In genomic region chr4:13102344-13102743, GRCh38 we compare ENCODE assay signal across 32 cellular contexts.
"Had no signal": no experiment of that assay in that cellular context is flagged by ENCODE, and none has a peak within 500 bp of the region (broad histone marks: within the 10 kb centered on the region; RNA-seq: fewer than 3 reads in every experiment).

No MANE protein-coding gene starts in this region.

- H3K4me3 Mint-ChIP-seq: activated CD4-positive, alpha-beta memory T cell treated with anti-CD3 and anti-CD28 coated beads, Interleukin-2, amount 10 ng/mL, durations not matched to agents 7 days and 5 days; activated CD4-positive, alpha-beta T cell treated with anti-CD3 and anti-CD28 coated beads, Interleukin-2, amount 10 ng/mL, durations not matched to agents 7 days and 5 days; activated CD8-positive, alpha-beta memory T cell treated with anti-CD3 and anti-CD28 coated beads, Interleukin-2, amount 10 ng/mL, durations not matched to agents 7 days and 5 days; activated naive CD4-positive, alpha-beta T cell treated with anti-CD3 and anti-CD28 coated beads, Interleukin-2, amount 50 U/mL, for 24 hours; activated naive CD8-positive, alpha-beta T cell treated with anti-CD3 and anti-CD28 coated beads, Interleukin-2, amount 50 U/mL, for 24 hours; effector memory CD8-positive, alpha-beta T cell; immature natural killer cell; mesothelial cell of epicardium; naive B cell; neural crest cell; stimulated activated memory B cell treated with anti-CD40 and anti-IgM and Interleukin-4, amounts not matched to agents 10 μg/mL and 1 μg/mL and 100 μg/mL, for 72 hours; stimulated activated naive CD8-positive, alpha-beta T cell treated with anti-CD3 and anti-CD28 coated beads, Interleukin-15, amount 100 ng/mL, for 72 hours; T-helper 17 cell had no signal

- H3K4me1 Mint-ChIP-seq: activated CD4-positive, alpha-beta memory T cell treated with anti-CD3 and anti-CD28 coated beads, Interleukin-2, amount 10 ng/mL, durations not matched to agents 7 days and 5 days; activated CD4-positive, alpha-beta T cell treated with anti-CD3 and anti-CD28 coated beads, Interleukin-2, amount 10 ng/mL, durations not matched to agents 7 days and 5 days; activated CD8-positive, alpha-beta memory T cell treated with anti-CD3 and anti-CD28 coated beads, Interleukin-2, amount 10 ng/mL, durations not matched to agents 7 days and 5 days; activated naive CD4-positive, alpha-beta T cell treated with anti-CD3 and anti-CD28 coated beads, Interleukin-2, amount 50 U/mL, for 24 hours; activated naive CD8-positive, alpha-beta T cell treated with anti-CD3 and anti-CD28 coated beads, Interleukin-2, amount 50 U/mL, for 24 hours; immature natural killer cell; mesothelial cell of epicardium; naive B cell; neural crest cell; stimulated activated memory B cell treated with anti-CD40 and anti-IgM and Interleukin-4, amounts not matched to agents 10 μg/mL and 1 μg/mL and 100 μg/mL, for 72 hours; stimulated activated naive CD8-positive, alpha-beta T cell treated with anti-CD3 and anti-CD28 coated beads, Interleukin-15, amount 100 ng/mL, for 72 hours; T-helper 17 cell had no signal

- H3K27ac ChIP-seq: body of pancreas, gastroesophageal sphincter, hepatocyte, pancreas, prostate gland, sigmoid colon, upper lobe of left lung had no signal

- H3K27me3 Mint-ChIP-seq: activated CD4-positive, alpha-beta memory T cell treated with anti-CD3 and anti-CD28 coated beads, Interleukin-2, amount 10 ng/mL, durations not matched to agents 7 days and 5 days; activated CD4-positive, alpha-beta T cell treated with anti-CD3 and anti-CD28 coated beads, Interleukin-2, amount 10 ng/mL, durations not matched to agents 7 days and 5 days; activated CD8-positive, alpha-beta memory T cell treated with anti-CD3 and anti-CD28 coated beads, Interleukin-2, amount 10 ng/mL, durations not matched to agents 7 days and 5 days; activated naive CD4-positive, alpha-beta T cell treated with anti-CD3 and anti-CD28 coated beads, Interleukin-2, amount 50 U/mL, for 24 hours; activated naive CD8-positive, alpha-beta T cell treated with anti-CD3 and anti-CD28 coated beads, Interleukin-2, amount 50 U/mL, for 24 hours; effector memory CD8-positive, alpha-beta T cell; naive B cell; stimulated activated memory B cell treated with anti-CD40 and anti-IgM and Interleukin-4, amounts not matched to agents 10 μg/mL and 1 μg/mL and 100 μg/mL, for 72 hours; stimulated activated naive CD8-positive, alpha-beta T cell treated with anti-CD3 and anti-CD28 coated beads, Interleukin-15, amount 100 ng/mL, for 72 hours; T-helper 17 cell had no signal

- FAIRE-seq: kidney, pancreas had no signal

- ATAC-seq: activated CD8-positive, alpha-beta memory T cell treated with anti-CD3 and anti-CD28 coated beads, Interleukin-2, amount 10 ng/mL, durations not matched to agents 7 days and 5 days; activated naive CD8-positive, alpha-beta T cell treated with anti-CD3 and anti-CD28 coated beads, Interleukin-2, amount 50 U/mL, for 24 hours; body of pancreas; effector memory CD8-positive, alpha-beta T cell; gastroesophageal sphincter; left colon; pancreas; stimulated activated memory B cell treated with anti-CD40 and anti-IgM and Interleukin-4, amounts not matched to agents 10 μg/mL and 1 μg/mL and 100 μg/mL, for 72 hours; stimulated activated naive CD8-positive, alpha-beta T cell treated with anti-CD3 and anti-CD28 coated beads, Interleukin-15, amount 100 ng/mL, for 72 hours; T-helper 17 cell had no signal

- H3K4me1 ChIP-seq: body of pancreas, gastroesophageal sphincter, pancreas, prostate gland, sigmoid colon, upper lobe of left lung had no signal

- DNase-seq: activated CD4-positive, alpha-beta memory T cell treated with anti-CD3 and anti-CD28 coated beads, Interleukin-2, amount 10 ng/mL, durations not matched to agents 7 days and 5 days; activated CD4-positive, alpha-beta T cell treated with anti-CD3 and anti-CD28 coated beads, Interleukin-2, amount 10 ng/mL, durations not matched to agents 7 days and 5 days; activated CD4-positive, CD25-positive, alpha-beta regulatory T cell treated with anti-CD3 and anti-CD28 coated beads, Interleukin-2, amount 50 U/mL, for 72 hours; activated CD8-positive, alpha-beta memory T cell treated with anti-CD3 and anti-CD28 coated beads, Interleukin-2, amount 10 ng/mL, durations not matched to agents 7 days and 5 days; activated naive CD8-positive, alpha-beta T cell treated with anti-CD3 and anti-CD28 coated beads, Interleukin-2, amount 50 U/mL, for 24 hours; activated T-cell treated with anti-CD3 and anti-CD28 coated beads, Interleukin-2, amount 50 U/mL, for 48 hours; body of pancreas; cortex of kidney; effector memory CD8-positive, alpha-beta T cell; erythroblast; immature natural killer cell; kidney; left colon; naive B cell; pancreas; sigmoid colon; stimulated activated CD4-positive, alpha-beta T cell treated with anti-CD3 and anti-CD28 coated beads, Interleukin-1b, Interleukin-23, amount 100 ng/mL, for 48 hours; stimulated activated CD4-positive, alpha-beta T cell treated with anti-CD3 and anti-CD28 coated beads, Interleukin-4, amount 100 ng/mL, for 4 hours; stimulated activated CD8-positive, alpha-beta memory T cell treated with anti-CD3 and anti-CD28 coated beads, Interleukin-4, amount 100 ng/mL, for 48 hours; stimulated activated naive CD8-positive, alpha-beta T cell treated with anti-CD3 and anti-CD28 coated beads, Interleukin-15, amount 100 ng/mL, for 72 hours; substantia nigra; T-helper 17 cell; upper lobe of left lung had no signal

- H3K36me3 Mint-ChIP-seq: activated CD8-positive, alpha-beta memory T cell treated with anti-CD3 and anti-CD28 coated beads, Interleukin-2, amount 10 ng/mL, durations not matched to agents 7 days and 5 days; mesothelial cell of epicardium; stimulated activated memory B cell treated with anti-CD40 and anti-IgM and Interleukin-4, amounts not matched to agents 10 μg/mL and 1 μg/mL and 100 μg/mL, for 72 hours had no signal

- H3K9me3 Mint-ChIP-seq: activated CD4-positive, alpha-beta memory T cell treated with anti-CD3 and anti-CD28 coated beads, Interleukin-2, amount 10 ng/mL, durations not matched to agents 7 days and 5 days; activated naive CD8-positive, alpha-beta T cell treated with anti-CD3 and anti-CD28 coated beads, Interleukin-2, amount 50 U/mL, for 24 hours; activated T-helper 2 cell treated with anti-CD3 and anti-CD28 coated beads, Interferon-gamma antibody, Interleukin-2, Interleukin-4, amounts not matched to agents 10 μg/mL and 5 μg/mL and 100 μg/mL, durations not matched to agents 14 hours and 24 hours and 36 hours; effector memory CD8-positive, alpha-beta T cell; stimulated activated memory B cell treated with anti-CD40 and anti-IgM and Interleukin-4, amounts not matched to agents 10 μg/mL and 1 μg/mL and 100 μg/mL, for 72 hours; stimulated activated naive CD8-positive, alpha-beta T cell treated with anti-CD3 and anti-CD28 coated beads, Interleukin-15, amount 100 ng/mL, for 72 hours had no signal

- H2AFZ ChIP-seq: hepatocyte had no signal

- H3K4me2 ChIP-seq: hepatocyte, smooth muscle cell had no signal

- H3K9me3 ChIP-seq: body of pancreas, gastroesophageal sphincter, pancreas, prostate gland, sigmoid colon, upper lobe of left lung had no signal

- H3K27ac Mint-ChIP-seq: activated CD4-positive, alpha-beta memory T cell treated with anti-CD3 and anti-CD28 coated beads, Interleukin-2, amount 10 ng/mL, durations not matched to agents 7 days and 5 days; activated CD4-positive, alpha-beta T cell treated with anti-CD3 and anti-CD28 coated beads, Interleukin-2, amount 10 ng/mL, durations not matched to agents 7 days and 5 days; activated CD8-positive, alpha-beta memory T cell treated with anti-CD3 and anti-CD28 coated beads, Interleukin-2, amount 10 ng/mL, durations not matched to agents 7 days and 5 days; activated naive CD4-positive, alpha-beta T cell treated with anti-CD3 and anti-CD28 coated beads, Interleukin-2, amount 50 U/mL, for 24 hours; activated naive CD8-positive, alpha-beta T cell treated with anti-CD3 and anti-CD28 coated beads, Interleukin-2, amount 50 U/mL, for 24 hours; activated T-helper 2 cell treated with anti-CD3 and anti-CD28 coated beads, Interferon-gamma antibody, Interleukin-2, Interleukin-4, amounts not matched to agents 10 μg/mL and 5 μg/mL and 100 μg/mL, durations not matched to agents 14 hours and 24 hours and 36 hours; effector memory CD8-positive, alpha-beta T cell; immature natural killer cell; mesothelial cell of epicardium; naive B cell; stimulated activated memory B cell treated with anti-CD40 and anti-IgM and Interleukin-4, amounts not matched to agents 10 μg/mL and 1 μg/mL and 100 μg/mL, for 72 hours; stimulated activated naive CD8-positive, alpha-beta T cell treated with anti-CD3 and anti-CD28 coated beads, Interleukin-15, amount 100 ng/mL, for 72 hours; T-helper 17 cell had no signal

- H3K36me3 ChIP-seq: gastroesophageal sphincter, pancreas, prostate gland, sigmoid colon, upper lobe of left lung had no signal

- H3K27me3 ChIP-seq: body of pancreas, gastroesophageal sphincter, hepatocyte, pancreas, sigmoid colon, upper lobe of left lung had no signal

- H3K4me3 ChIP-seq: body of pancreas, gastroesophageal sphincter, hepatocyte, pancreas, prostate gland, sigmoid colon, smooth muscle cell, upper lobe of left lung had no signal

- H3K79me2 ChIP-seq: hepatocyte had no signal
